ENCODE assay signal across 1 cellular context in genomic region chr19:55720214-55720746, GRCh38.
TF ChIP-seq lines count a peak whose summit lies in the region.

No MANE protein-coding gene starts in this region.

TF ChIP-seq in HepG2, 621 proteins besides CTCF, POLR2A, EP300 and RAD21:
- no peak for TF ChIP-seq POLR2AphosphoS5 (IDR thresholded peaks at IDR 0.05; ENCODE audit: low read depth, low read length)
- TF ChIP-seq CREB1 (IDR thresholded peaks at IDR 0.05): peak; percentile 50; the same call in 1 of the 2 replicates
- TF ChIP-seq CREB1 (CRISPR knock-in tag; IDR thresholded peaks at IDR 0.05): no peak
- no peak for TF ChIP-seq CC2D1A (CRISPR knock-in tag; IDR thresholded peaks at IDR 0.05)
- peak; percentile 85 for TF ChIP-seq ZBTB21 (CRISPR knock-in tag; IDR thresholded peaks at IDR 0.05)
- TF ChIP-seq ZMYM3 (CRISPR knock-in tag; IDR thresholded peaks at IDR 0.05): peak; percentile 11; the same call in 1 of the 2 replicates
- TF ChIP-seq ZNF761 (CRISPR knock-in tag; conservative IDR thresholded peaks at IDR 0.05): no peak
- TF ChIP-seq SPEN (CRISPR knock-in tag; IDR thresholded peaks at IDR 0.05; ENCODE audit: low read depth): no peak
- TF ChIP-seq FOSL2 (CRISPR knock-in tag; IDR thresholded peaks at IDR 0.05): peak; percentile 57; the same call in 1 of the 2 replicates
- no peak for TF ChIP-seq ZSCAN5A (CRISPR knock-in tag; IDR thresholded peaks at IDR 0.05; ENCODE audit: borderline replicate concordance)
- TF ChIP-seq ZNF121 (CRISPR knock-in tag; IDR thresholded peaks at IDR 0.05): peak; percentile 69; the same call in 1 of the 2 replicates
- TF ChIP-seq NR2C2 (CRISPR knock-in tag; IDR thresholded peaks at IDR 0.05; ENCODE audit: borderline replicate concordance): no peak
- peak; percentile 56 for TF ChIP-seq ZNF770 (CRISPR knock-in tag; IDR thresholded peaks at IDR 0.05)
- peak; percentile 26; the same call in 1 of the 2 replicates for TF ChIP-seq PBX2 (CRISPR knock-in tag; IDR thresholded peaks at IDR 0.05)
- no peak for TF ChIP-seq ZMYM2 (CRISPR knock-in tag; IDR thresholded peaks at IDR 0.05)
- no peak for TF ChIP-seq HNF1B (CRISPR knock-in tag; IDR thresholded peaks at IDR 0.05)
- no peak for TF ChIP-seq ZSCAN31 (CRISPR knock-in tag; IDR thresholded peaks at IDR 0.05; ENCODE audit: low read depth)
TF ChIP-seq in HepG2: peak in this region for 7.
